ENCODE assay signal across 17 cellular contexts in the genomic region with DNA sequence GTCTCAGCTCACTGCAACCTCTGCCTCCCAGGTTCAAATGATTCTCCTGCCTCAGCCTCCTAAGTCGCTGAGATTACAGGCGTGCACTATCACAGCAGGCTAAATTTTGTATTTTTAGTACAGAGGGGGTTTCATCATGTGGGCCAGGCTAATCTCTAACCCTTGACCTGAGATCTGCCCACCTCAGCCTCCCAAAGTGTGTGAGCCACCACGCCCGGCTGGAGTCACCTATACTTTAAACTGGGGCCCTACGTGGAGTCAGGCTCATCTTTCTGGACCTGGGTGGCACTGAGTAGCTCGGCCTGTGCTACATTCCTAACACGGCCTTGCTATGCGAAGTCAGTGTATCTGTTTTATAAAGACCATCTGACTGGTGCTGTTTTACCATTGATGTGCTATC. TPM values are rescaled to one million over a fixed set of nuclear protein-coding genes. Genes with fewer than 3 reads are reported as not detected.
A peak's percentile ranks its signal among the peaks of the same experiment; 100 is the strongest.
DNase-seq lines count a peak whose midpoint lies in the region; ATAC-seq, FAIRE-seq and TF ChIP-seq lines count a peak whose summit lies in the region.
"Had no signal": no experiment of that assay in that cellular context is flagged by ENCODE, and none has a peak within 500 bp of the region (broad histone marks: within the 10 kb centered on the region; RNA-seq: fewer than 3 reads in every experiment).

No MANE protein-coding gene starts in this region.

- H3K27me3 ChIP-seq in HepG2 (ENCODE audit: control insufficient read depth in 1 of 2, insufficient read depth in 2 of 2, low read length in 2 of 2) (no peaks in the 10 kb centered on the region), right lobe of liver (no peaks in the 10 kb centered on the region), smooth muscle cell (ENCODE audit: low read depth) (no peaks in the 10 kb centered on the region), heart left ventricle (no peaks in the 10 kb centered on the region)
- H3K27me3 ChIP-seq: BLaER1 treated with 17β-estradiol and CSF1 and Interleukin-3, amounts not matched to agents 10 nM and 100 nM had no signal

- no peaks in the 10 kb centered on the region for H3K27me3 Mint-ChIP-seq in activated CD4-positive, alpha-beta memory T cell treated with anti-CD3 and anti-CD28 coated beads for 36 hours
- H3K27me3 Mint-ChIP-seq in activated CD4-positive, alpha-beta memory T cell treated with anti-CD3 and anti-CD28 coated beads, Interleukin-2, amount 10 ng/mL, durations not matched to agents 7 days and 5 days, result no peaks in the 10 kb centered on the region
- no peaks in the 10 kb centered on the region for H3K27me3 Mint-ChIP-seq in chondrocyte (ENCODE audit: low read depth)
- H3K27me3 Mint-ChIP-seq: CD4-positive, CD25-positive, alpha-beta regulatory T cell had no signal

- TF ChIP-seq CTCF in HepG2 (CRISPR knock-in tag; IDR thresholded peaks at IDR 0.05), result no peak
- TF ChIP-seq CTCF in right lobe of liver (IDR thresholded peaks at IDR 0.05), result no peak
- no peak for TF ChIP-seq CTCF in chondrocyte (IDR thresholded peaks at IDR 0.05)
- no peak for TF ChIP-seq CTCF in smooth muscle cell (IDR thresholded peaks at IDR 0.05; ENCODE audit: borderline replicate concordance, insufficient read depth, poor library complexity, severe bottlenecking)
- TF ChIP-seq CTCF in heart left ventricle (IDR thresholded peaks at IDR 0.05), result no peak

- H3K36me3 ChIP-seq in HepG2 (replicated peaks in 1 of 2; ENCODE audit: control insufficient read depth in 1 of 2, insufficient read depth in 2 of 2, low read length in 2 of 2) (no peaks in the 10 kb centered on the region), right lobe of liver (no peaks in the 10 kb centered on the region), smooth muscle cell (ENCODE audit: low read depth) (no peaks in the 10 kb centered on the region), heart left ventricle (no peaks in the 10 kb centered on the region)

- POLR2A ChIA-PET in activated CD4-positive, alpha-beta memory T cell treated with anti-CD3 and anti-CD28 coated beads for 36 hours (lab: Charles Lee), result interaction anchor here (1.2 to 2.5 kb wide), 4 partner anchors 9 to 434 kb away, joined by 4 to 20 read pairs (median 8); a partner anchor contains a TSS
- POLR2A ChIA-PET in activated CD4-positive, alpha-beta memory T cell treated with anti-CD3 and anti-CD28 coated beads, Interleukin-2, amount 10 ng/mL, durations not matched to agents 7 days and 5 days (lab: Charles Lee), result interaction anchor here (1.2 to 6.1 kb wide), 8 partner anchors 11 to 28 kb away, joined by 3 to 77 read pairs (median 6); no protein-coding TSS in a partner anchor
- POLR2A ChIA-PET in HepG2 (lab: Yijun Ruan, JAX), result interaction anchor here (1.1 to 3.8 kb wide), 6 partner anchors 10 to 29 kb away, joined by 3 to 54 read pairs (median 8); no protein-coding TSS in a partner anchor

- peaks cover 61% of the 10 kb centered on the region for H3K4me1 ChIP-seq in HepG2 (ENCODE audit: insufficient read depth, low read length)
- H3K4me1 ChIP-seq in right lobe of liver, result peaks cover 0 to 20% (median 9%) of the 10 kb centered on the region in 4 donors
- no peaks in the 10 kb centered on the region for H3K4me1 ChIP-seq in smooth muscle cell (ENCODE audit: low read depth)
- H3K4me1 ChIP-seq in heart left ventricle, result peaks cover 0 to 7% (median 0%) of the 10 kb centered on the region in 12 donors

- H3K79me2 ChIP-seq in HepG2 (ENCODE audit: insufficient read depth, low read length) (no peaks in the 10 kb centered on the region), smooth muscle cell (ENCODE audit: low read depth) (no peaks in the 10 kb centered on the region)

- no peaks in the 10 kb centered on the region for H3K9me3 ChIP-seq in HepG2 (ENCODE audit: low read length)
- no peaks in the 10 kb centered on the region for H3K9me3 ChIP-seq in right lobe of liver
- no peaks in the 10 kb centered on the region for H3K9me3 ChIP-seq in smooth muscle cell (replicated peaks; ENCODE audit: low read depth)
- H3K9me3 ChIP-seq in heart left ventricle, result no peaks in the 10 kb centered on the region
- H3K9me3 ChIP-seq: BLaER1 treated with 17β-estradiol and CSF1 and Interleukin-3, amounts not matched to agents 10 nM and 100 nM had no signal

- peak overlapping the region; percentile 89 for H3K27ac ChIP-seq in HepG2 (ENCODE audit: extremely low read length, insufficient read depth, low read length)
- peak overlapping the region in 1 of 3 donors; percentile 47 for H3K27ac ChIP-seq in right lobe of liver
- H3K27ac ChIP-seq in smooth muscle cell (ENCODE audit: low read depth), result peak overlapping the region; percentile 63
- no peak overlapping the region for H3K27ac ChIP-seq in heart left ventricle
- H3K27ac ChIP-seq: BLaER1 treated with 17β-estradiol and CSF1 and Interleukin-3, amounts not matched to agents 10 nM and 100 nM; GM23248 had no signal

- no peak for TF ChIP-seq RAD21 in HepG2 (CRISPR knock-in tag; IDR thresholded peaks at IDR 0.05)

- peak overlapping the region; percentile 65 for H3K9ac ChIP-seq in HepG2 (ENCODE audit: insufficient read depth, low read depth, low read length)
- H3K9ac ChIP-seq in smooth muscle cell (ENCODE audit: low read depth), result no peak overlapping the region
- H3K9ac ChIP-seq: BLaER1 treated with 17β-estradiol and CSF1 and Interleukin-3, amounts not matched to agents 10 nM and 100 nM; GM23248 had no signal

- peaks cover 53% of the 10 kb centered on the region for H3K4me1 Mint-ChIP-seq in activated CD4-positive, alpha-beta memory T cell treated with anti-CD3 and anti-CD28 coated beads for 36 hours (ENCODE audit: low read depth)
- peaks cover 48% of the 10 kb centered on the region for H3K4me1 Mint-ChIP-seq in activated CD4-positive, alpha-beta memory T cell treated with anti-CD3 and anti-CD28 coated beads, Interleukin-2, amount 10 ng/mL, durations not matched to agents 7 days and 5 days
- peaks cover 34% of the 10 kb centered on the region for H3K4me1 Mint-ChIP-seq in chondrocyte (ENCODE audit: low read depth)

- H3K4me2 ChIP-seq in HepG2 (ENCODE audit: low read depth, low read length), result peak overlapping the region; percentile 31
- no peak overlapping the region for H3K4me2 ChIP-seq in smooth muscle cell
- H3K4me2 ChIP-seq: BLaER1 treated with 17β-estradiol and CSF1 and Interleukin-3, amounts not matched to agents 10 nM and 100 nM had no signal

- no peaks in the 10 kb centered on the region for H3F3A ChIP-seq in smooth muscle cell (ENCODE audit: low read depth)

- in situ Hi-C loops in HepG2 (cut with HindIII; ENCODE audit: extremely low pct_ligation_motif_present, low pct_unique_long_range_greater_than_20kb), result no loop called here

- ATAC-seq in HepG2, result peak; percentile 30; the same call in 2 of the 3 replicates
- ATAC-seq in right lobe of liver, result no peak
- ATAC-seq in heart left ventricle, result no peak
- ATAC-seq: GM12878 had no signal

- no peak for DNase-seq in activated CD4-positive, alpha-beta memory T cell treated with anti-CD3 and anti-CD28 coated beads for 36 hours
- no peak for DNase-seq in activated CD4-positive, alpha-beta memory T cell treated with anti-CD3 and anti-CD28 coated beads, Interleukin-2, amount 10 ng/mL, durations not matched to agents 7 days and 5 days
- DNase-seq in HepG2 (ENCODE audit: low spot score), result no peak
- no peak for DNase-seq in right lobe of liver
- no peak for DNase-seq in chondrocyte (ENCODE audit: low spot score)
- DNase-seq in smooth muscle cell (lab: John Stamatoyannopoulos, UW; ENCODE audit: unreplicated experiment), result no peak
- DNase-seq in heart left ventricle, result no peak
- no peak for DNase-seq in erythroblast (lab: John Stamatoyannopoulos, UW)
- DNase-seq: 8988T; CD4-positive, CD25-positive, alpha-beta regulatory T cell; DMS79; H7 had no signal

- no peak for FAIRE-seq in HepG2 (lab: Jason Lieb, UNC)
- FAIRE-seq: GM12878, GM18507 had no signal

- TF ChIP-seq POLR2A in HepG2 (IDR thresholded peaks at IDR 0.05; ENCODE audit: insufficient read depth in 1 of 2, low read depth in 2 of 2, low read length in 2 of 2) (no peak), right lobe of liver (IDR thresholded peaks at IDR 0.05) (no peak), heart left ventricle (IDR thresholded peaks at IDR 0.05) (no peak), erythroblast (IDR thresholded peaks at IDR 0.05; ENCODE audit: low read length) (no peak)

- intact Hi-C loops in activated CD4-positive, alpha-beta memory T cell treated with anti-CD3 and anti-CD28 coated beads for 36 hours (cut with micrococcal nuclease), result no loop called here
- intact Hi-C loops in HepG2 (cut with micrococcal nuclease; ENCODE audit: unreplicated experiment) (loop anchor here (5.0 kb wide), 1 partner anchor 1405 kb away; a partner anchor contains a TSS), right lobe of liver (cut with DNase I) (no loop called here), heart left ventricle (cut with DNase I) (no loop called here)

- H3K4me3 ChIP-seq in HepG2 (replicated peaks in 1 of 3; ENCODE audit: insufficient read depth in 1 of 3, low read depth in 2 of 3, low read length in 3 of 3) (peak overlapping the region in 1 of 3 experiments; percentile 18; a peak in 2 of 6 replicates), right lobe of liver (no peak overlapping the region), smooth muscle cell (no peak overlapping the region), heart left ventricle (no peak overlapping the region)
- H3K4me3 ChIP-seq: BLaER1 treated with 17β-estradiol and CSF1 and Interleukin-3, amounts not matched to agents 10 nM and 100 nM; GM12878; GM23248 had no signal

- no peak overlapping the region for H2AFZ ChIP-seq in HepG2 (ENCODE audit: low read length)
- no peak overlapping the region for H2AFZ ChIP-seq in smooth muscle cell (ENCODE audit: low read depth)
- H2AFZ ChIP-seq: GM23248 had no signal

- H3K27ac Mint-ChIP-seq in activated CD4-positive, alpha-beta memory T cell treated with anti-CD3 and anti-CD28 coated beads for 36 hours, result peak overlapping the region; percentile 69
- H3K27ac Mint-ChIP-seq in activated CD4-positive, alpha-beta memory T cell treated with anti-CD3 and anti-CD28 coated beads, Interleukin-2, amount 10 ng/mL, durations not matched to agents 7 days and 5 days, result no peak overlapping the region
- H3K27ac Mint-ChIP-seq in chondrocyte (ENCODE audit: unreplicated experiment), result peak overlapping the region; percentile 80
- H3K27ac Mint-ChIP-seq: CD4-positive, CD25-positive, alpha-beta regulatory T cell had no signal

- peaks cover 65% of the 10 kb centered on the region for H3K36me3 Mint-ChIP-seq in activated CD4-positive, alpha-beta memory T cell treated with anti-CD3 and anti-CD28 coated beads for 36 hours
- H3K36me3 Mint-ChIP-seq in activated CD4-positive, alpha-beta memory T cell treated with anti-CD3 and anti-CD28 coated beads, Interleukin-2, amount 10 ng/mL, durations not matched to agents 7 days and 5 days (ENCODE audit: low read depth), result peaks cover 78% of the 10 kb centered on the region
- H3K36me3 Mint-ChIP-seq in chondrocyte (ENCODE audit: low read depth), result no peaks in the 10 kb centered on the region
- H3K36me3 Mint-ChIP-seq: CD4-positive, CD25-positive, alpha-beta regulatory T cell had no signal

- WGBS in HepG2 (ENCODE audit: low lambda C conversion rate), result 50% methylated on average over 8 of the region's 8 CpGs
- 92% methylated on average over 5 of the region's 8 CpGs for WGBS in right lobe of liver (ENCODE audit: insufficient coverage, low coverage, low lambda C conversion rate, missing lambda C conversion rate)
- 93% methylated on average over 8 of the region's 8 CpGs for WGBS in smooth muscle cell (ENCODE audit: low lambda C conversion rate)
- 90 to 97% (median 93%) methylated on average over 8 of the region's 8 CpGs for WGBS in heart left ventricle, 4 donors

- H3K9me3 Mint-ChIP-seq in activated CD4-positive, alpha-beta memory T cell treated with anti-CD3 and anti-CD28 coated beads for 36 hours, result peaks cover 10% of the 10 kb centered on the region
- H3K9me3 Mint-ChIP-seq in activated CD4-positive, alpha-beta memory T cell treated with anti-CD3 and anti-CD28 coated beads, Interleukin-2, amount 10 ng/mL, durations not matched to agents 7 days and 5 days, result peaks cover 13% of the 10 kb centered on the region
- H3K9me3 Mint-ChIP-seq in chondrocyte (ENCODE audit: low read depth), result no peaks in the 10 kb centered on the region

- no TSS peak for BruUV-seq in HepG2 (replicated peaks; lab: Mats Ljungman, UMichigan)

- no peak for TF ChIP-seq EP300 in HepG2 (IDR thresholded peaks at IDR 0.05; ENCODE audit: low read depth in 2 of 2, low read length in 2 of 2)
- TF ChIP-seq EP300 in HepG2 (CRISPR knock-in tag; IDR thresholded peaks at IDR 0.05; ENCODE audit: borderline replicate concordance), result no peak

- CTCF ChIA-PET in activated CD4-positive, alpha-beta memory T cell treated with anti-CD3 and anti-CD28 coated beads for 36 hours (lab: Charles Lee), result interaction anchor here (0.9 to 3.1 kb wide), 2 partner anchors 10 to 27 kb away, joined by 3 to 24 read pairs; no protein-coding TSS in a partner anchor
- CTCF ChIA-PET in activated CD4-positive, alpha-beta memory T cell treated with anti-CD3 and anti-CD28 coated beads, Interleukin-2, amount 10 ng/mL, durations not matched to agents 7 days and 5 days (lab: Charles Lee), result interaction anchor here (1.3 to 6.5 kb wide), 3 partner anchors 11 to 27 kb away, joined by 4 to 56 read pairs (median 4); no protein-coding TSS in a partner anchor
- CTCF ChIA-PET in HepG2 (lab: Yijun Ruan, JAX; ENCODE audit: low intra/inter-chr PET ratio, low total read pairs), result no interaction called here

- no peaks in the 10 kb centered on the region for H4K20me1 ChIP-seq in HepG2 (ENCODE audit: insufficient read depth, low read length)
- no peaks in the 10 kb centered on the region for H4K20me1 ChIP-seq in smooth muscle cell (ENCODE audit: low read depth)
- H4K20me1 ChIP-seq: BLaER1 treated with 17β-estradiol and CSF1 and Interleukin-3, amounts not matched to agents 10 nM and 100 nM had no signal

- no peak overlapping the region for H3K4me3 Mint-ChIP-seq in activated CD4-positive, alpha-beta memory T cell treated with anti-CD3 and anti-CD28 coated beads for 36 hours
- no peak overlapping the region for H3K4me3 Mint-ChIP-seq in activated CD4-positive, alpha-beta memory T cell treated with anti-CD3 and anti-CD28 coated beads, Interleukin-2, amount 10 ng/mL, durations not matched to agents 7 days and 5 days
- no peak overlapping the region for H3K4me3 Mint-ChIP-seq in chondrocyte (ENCODE audit: unreplicated experiment)
- H3K4me3 Mint-ChIP-seq: CD4-positive, CD25-positive, alpha-beta regulatory T cell had no signal

RNA-seq across cellular contexts. Expression of a gene that starts 5.8 kb away (rescaled TPM):
- 10 to 100 TPM; 70.7 to 74.0 TPM for total RNA-seq in activated CD4-positive, alpha-beta memory T cell treated with anti-CD3 and anti-CD28 coated beads for 36 hours
- 100 to 1,000 TPM; 204 to 222 TPM for total RNA-seq in activated CD4-positive, alpha-beta memory T cell treated with anti-CD3 and anti-CD28 coated beads, Interleukin-2, amount 10 ng/mL, durations not matched to agents 7 days and 5 days
- not detected in 2 replicates for total RNA-seq in HepG2 (2016; rRNA removed; fragmentation: Illumina TruSeq; extraction: Trizol)
- total RNA-seq in HepG2 (2016; cell fraction: cytosol; rRNA removed; fragmentation: Illumina TruSeq; extraction: Trizol; ENCODE audit: low read depth), result not detected in 2 replicates
- not detected in 2 replicates for total RNA-seq in HepG2 (2016; cell fraction: insoluble cytoplasmic fraction; rRNA removed; fragmentation: Illumina TruSeq; extraction: Trizol)
- total RNA-seq in HepG2 (2016; cell fraction: membrane; rRNA removed; fragmentation: Illumina TruSeq; extraction: Trizol), result not detected in 2 replicates
- total RNA-seq in HepG2 (2016; cell fraction: nucleus; rRNA removed; fragmentation: Illumina TruSeq; extraction: Trizol), result not detected in 2 replicates
- polyA plus RNA-seq in HepG2 (2011; rRNA removed), result not detected in 2 replicates
- not detected in 2 replicates for polyA plus RNA-seq in HepG2 (2011; cell fraction: cytosol; rRNA removed)
- not detected in 2 replicates for polyA plus RNA-seq in HepG2 (2011; cell fraction: nucleus; rRNA removed)
- not detected in 2 replicates for polyA plus RNA-seq in HepG2 (2012)
- polyA plus RNA-seq in HepG2 (2016; cell fraction: cytosol; fragmentation: Illumina TruSeq; extraction: Trizol; ENCODE audit: low read depth), result not detected in 2 replicates
- polyA plus RNA-seq in HepG2 (2016; cell fraction: insoluble cytoplasmic fraction; fragmentation: Illumina TruSeq; extraction: Trizol; ENCODE audit: low read depth), result not detected in 2 replicates
- polyA plus RNA-seq in HepG2 (2016; cell fraction: membrane; fragmentation: Illumina TruSeq; extraction: Trizol; ENCODE audit: low read depth), result not detected in 2 replicates
- not detected in 2 replicates for polyA plus RNA-seq in HepG2 (2016; cell fraction: nucleus; fragmentation: Illumina TruSeq; extraction: Trizol; ENCODE audit: insufficient read depth, low read depth)
- polyA minus RNA-seq in HepG2 (2011; rRNA and poly(A)+ RNA removed; ENCODE audit: low replicate concordance), result not detected in 2 replicates
- polyA minus RNA-seq in HepG2 (2011; cell fraction: cytosol; rRNA and poly(A)+ RNA removed), result not detected in 2 replicates
- not detected in 2 replicates for polyA minus RNA-seq in HepG2 (2011; cell fraction: nucleus; rRNA and poly(A)+ RNA removed)
- under 1 TPM in 4 of 6 experiments, not detected in 2; 0.22 to 0.99 (median 0.27) TPM for total RNA-seq in right lobe of liver
- not detected in 3 replicates for total RNA-seq in chondrocyte
- total RNA-seq in smooth muscle cell, result 4.2 TPM in 1 of 2 replicates, not detected in the other
- 0.65 TPM in 1 of 2 replicates, not detected in the other for polyA plus RNA-seq in smooth muscle cell
- total RNA-seq in heart left ventricle, result 1 to 10 TPM in 1 of 9 donors, under 1 TPM in 3, not detected in 5; 0.33 to 2.1 (median 0.42) TPM
- polyA plus RNA-seq in heart left ventricle, result under 1 TPM; 0.18 to 0.19 TPM
- total RNA-seq: G401, GM12878, GM23248, H7 had no signal
- polyA plus RNA-seq: GM23248 had no signal

Comparison
In these comparisons a context has a peak if more than half of its experiments do, and no peak if none do; other contexts are left out.
1. H3K27ac ChIP-seq: peak in HepG2 (single experiment) and smooth muscle cell (single experiment); none in heart left ventricle (0 of 12).
2. RNA of a gene that starts 5.8 kb away (total RNA-seq): 204 to 222 TPM in activated CD4-positive, alpha-beta memory T cell treated with anti-CD3 and anti-CD28 coated beads, Interleukin-2, amount 10 ng/mL, durations not matched to agents 7 days and 5 days and 70.7 to 74.0 TPM in activated CD4-positive, alpha-beta memory T cell treated with anti-CD3 and anti-CD28 coated beads for 36 hours; 4.2 TPM in smooth muscle cell, 0.33 to 2.1 TPM in heart left ventricle, 0.22 to 0.99 TPM in right lobe of liver, not detected in HepG2 and not detected in chondrocyte; every median in the first group is over 10 times any median in the second.